ENCODE assay signal across 8 cellular contexts in genomic region chr10:62638062-62638477, GRCh38.
DNase-seq lines count a peak whose midpoint lies in the region; ATAC-seq and TF ChIP-seq lines count a peak whose summit lies in the region.

No MANE protein-coding gene starts in this region.

- POLR2A ChIA-PET in Caco-2 (lab: Charles Lee) = no interaction called here

- H2AFZ ChIP-seq in smooth muscle cell (ENCODE audit: low read depth) = no peak overlapping the region

- H3K4me2 ChIP-seq in smooth muscle cell = peak overlapping the region; percentile 84

- H3K4me1 ChIP-seq in duodenal mucosa (ENCODE audit: control insufficient read depth in 1 of 2, insufficient read depth in 2 of 2, low read length in 2 of 2) (peaks cover 21% of the 10 kb centered on the region in 2 donors), smooth muscle cell (ENCODE audit: low read depth) (no peaks in the 10 kb centered on the region), Caco-2 (no peaks in the 10 kb centered on the region)

- no peak overlapping the region for H3K27ac Mint-ChIP-seq in activated T-cell treated with anti-CD3 and anti-CD28 coated beads, Interleukin-2, amount 50 U/mL, for 72 hours
- no peak overlapping the region for H3K27ac Mint-ChIP-seq in Caco-2 (ENCODE audit: unreplicated experiment)

- TF ChIP-seq CTCF in smooth muscle cell (IDR thresholded peaks at IDR 0.05; ENCODE audit: borderline replicate concordance, insufficient read depth, poor library complexity, severe bottlenecking) (no peak), Caco-2 (IDR thresholded peaks at IDR 0.05; ENCODE audit: insufficient read depth in 1 of 2, low read depth in 1 of 2, low read length in 1 of 2, severe bottlenecking in 1 of 2, unreplicated experiment in 1 of 2) (no peak), WERI-Rb-1 (IDR thresholded peaks at IDR 0.05; ENCODE audit: low read depth, low read length) (no peak)

- H3K9ac ChIP-seq in duodenal mucosa (ENCODE audit: low read depth in 1 of 2, low read length in 2 of 2) = no peak overlapping the region
- H3K9ac ChIP-seq in smooth muscle cell (ENCODE audit: low read depth) = peak overlapping the region; percentile 68

- H3F3A ChIP-seq in smooth muscle cell (ENCODE audit: low read depth) = peaks cover 3% of the 10 kb centered on the region

- no peaks in the 10 kb centered on the region for H3K27me3 ChIP-seq in duodenal mucosa (ENCODE audit: control insufficient read depth in 1 of 2, insufficient read depth in 2 of 2, low read length in 2 of 2)
- no peaks in the 10 kb centered on the region for H3K27me3 ChIP-seq in smooth muscle cell (ENCODE audit: low read depth)
- no peaks in the 10 kb centered on the region; the same call in 1 of the 2 replicates for H3K27me3 ChIP-seq in Caco-2 (replicated peaks; ENCODE audit: control insufficient read depth, insufficient read depth, low read length)
- peaks cover 60% of the 10 kb centered on the region for H3K27me3 ChIP-seq in WERI-Rb-1 (ENCODE audit: insufficient read depth, low read depth, severe bottlenecking)

- intact Hi-C loops in Caco-2 (cut with micrococcal nuclease; ENCODE audit: unreplicated experiment) = no loop called here

- CTCF ChIA-PET in Caco-2 (lab: Charles Lee) = no interaction called here

- H3K79me2 ChIP-seq in smooth muscle cell (ENCODE audit: low read depth) = no peaks in the 10 kb centered on the region

- H3K9me3 ChIP-seq in duodenal mucosa (ENCODE audit: control insufficient read depth in 1 of 2, low read length in 2 of 2) (no peaks in the 10 kb centered on the region), smooth muscle cell (replicated peaks; ENCODE audit: low read depth) (no peaks in the 10 kb centered on the region), Caco-2 (no peaks in the 10 kb centered on the region), WERI-Rb-1 (ENCODE audit: severe bottlenecking) (no peaks in the 10 kb centered on the region)

- ATAC-seq in activated T-cell treated with anti-CD3 and anti-CD28 coated beads, Interleukin-2, amount 50 U/mL, for 4 hours = no peak
- no peak for ATAC-seq in activated T-cell treated with anti-CD3 and anti-CD28 coated beads, Interleukin-2, amount 50 U/mL, for 72 hours (replicated peaks in 1 of 2)
- ATAC-seq in HG03460 (IDR thresholded peaks at IDR 0.05; ENCODE audit: unreplicated experiment) (peak; percentile 47), HG02623 (IDR thresholded peaks at IDR 0.05; ENCODE audit: unreplicated experiment) (no peak)

- no peaks in the 10 kb centered on the region for H3K36me3 Mint-ChIP-seq in activated T-cell treated with anti-CD3 and anti-CD28 coated beads, Interleukin-2, amount 50 U/mL, for 4 hours (ENCODE audit: insufficient read depth)
- no peaks in the 10 kb centered on the region for H3K36me3 Mint-ChIP-seq in activated T-cell treated with anti-CD3 and anti-CD28 coated beads, Interleukin-2, amount 50 U/mL, for 72 hours (ENCODE audit: insufficient read depth in 2 of 2)
- no peaks in the 10 kb centered on the region for H3K36me3 Mint-ChIP-seq in Caco-2 (ENCODE audit: insufficient read depth, unreplicated experiment)

- no peaks in the 10 kb centered on the region for H3K27me3 Mint-ChIP-seq in activated T-cell treated with anti-CD3 and anti-CD28 coated beads, Interleukin-2, amount 50 U/mL, for 4 hours (ENCODE audit: low read depth)
- H3K27me3 Mint-ChIP-seq in activated T-cell treated with anti-CD3 and anti-CD28 coated beads, Interleukin-2, amount 50 U/mL, for 72 hours (ENCODE audit: low read depth) = no peaks in the 10 kb centered on the region
- peaks cover 4% of the 10 kb centered on the region for H3K27me3 Mint-ChIP-seq in Caco-2 (ENCODE audit: insufficient read depth, unreplicated experiment)

- DNase-seq in activated T-cell treated with anti-CD3 and anti-CD28 coated beads, Interleukin-2, amount 50 U/mL, for 4 hours = no peak
- no peak for DNase-seq in activated T-cell treated with anti-CD3 and anti-CD28 coated beads, Interleukin-2, amount 50 U/mL, for 72 hours
- no peak for DNase-seq in smooth muscle cell (lab: John Stamatoyannopoulos, UW; ENCODE audit: unreplicated experiment)
- DNase-seq in Caco-2 = no peak
- no peak for DNase-seq in WERI-Rb-1

- BruUV-seq in Caco-2 (replicated peaks; lab: Mats Ljungman, UMichigan) = no TSS peak

- H3K4me3 ChIP-seq in duodenal mucosa (ENCODE audit: low read depth in 1 of 2, low read length in 2 of 2) (peak overlapping the region in 1 of 2 donors; percentile 2), smooth muscle cell (peak overlapping the region; percentile 25), Caco-2 (ENCODE audit: low read depth, low read length) (no peak overlapping the region), WERI-Rb-1 (ENCODE audit: low read depth, low read length) (no peak overlapping the region)

- 39% methylated on average over 7 of the region's 7 CpGs for WGBS in smooth muscle cell (ENCODE audit: low lambda C conversion rate)

- H4K20me1 ChIP-seq in smooth muscle cell (ENCODE audit: low read depth) = no peaks in the 10 kb centered on the region

- H3K36me3 ChIP-seq in duodenal mucosa (ENCODE audit: control insufficient read depth in 1 of 2, insufficient read depth in 2 of 2, low read length in 2 of 2) (no peaks in the 10 kb centered on the region), smooth muscle cell (ENCODE audit: low read depth) (no peaks in the 10 kb centered on the region), Caco-2 (ENCODE audit: control insufficient read depth, insufficient read depth, low read length) (no peaks in the 10 kb centered on the region), WERI-Rb-1 (no peaks in the 10 kb centered on the region)

- peak overlapping the region; percentile 20 for H3K4me3 Mint-ChIP-seq in activated T-cell treated with anti-CD3 and anti-CD28 coated beads, Interleukin-2, amount 50 U/mL, for 4 hours
- peak overlapping the region in 1 of 2 donors; percentile 39 for H3K4me3 Mint-ChIP-seq in activated T-cell treated with anti-CD3 and anti-CD28 coated beads, Interleukin-2, amount 50 U/mL, for 72 hours
- no peak overlapping the region for H3K4me3 Mint-ChIP-seq in Caco-2 (ENCODE audit: unreplicated experiment)

- H3K4me1 Mint-ChIP-seq in activated T-cell treated with anti-CD3 and anti-CD28 coated beads, Interleukin-2, amount 50 U/mL, for 4 hours (ENCODE audit: low read depth) = peaks cover 10% of the 10 kb centered on the region
- H3K4me1 Mint-ChIP-seq in activated T-cell treated with anti-CD3 and anti-CD28 coated beads, Interleukin-2, amount 50 U/mL, for 72 hours (ENCODE audit: low read depth) = peaks cover 4% of the 10 kb centered on the region
- no peaks in the 10 kb centered on the region for H3K4me1 Mint-ChIP-seq in Caco-2 (ENCODE audit: low read depth, unreplicated experiment)

- H3K27ac ChIP-seq in duodenal mucosa (ENCODE audit: low read depth, low read length) (peak overlapping the region; percentile 41), smooth muscle cell (ENCODE audit: low read depth) (peak overlapping the region; percentile 93), WERI-Rb-1 (no peak overlapping the region)

- no peaks in the 10 kb centered on the region for H3K9me3 Mint-ChIP-seq in activated T-cell treated with anti-CD3 and anti-CD28 coated beads, Interleukin-2, amount 50 U/mL, for 4 hours
- H3K9me3 Mint-ChIP-seq in activated T-cell treated with anti-CD3 and anti-CD28 coated beads, Interleukin-2, amount 50 U/mL, for 72 hours = no peaks in the 10 kb centered on the region
- no peaks in the 10 kb centered on the region for H3K9me3 Mint-ChIP-seq in Caco-2 (ENCODE audit: unreplicated experiment)
